11 cellular contexts compared by ENCODE assay signal in the genomic region with DNA sequence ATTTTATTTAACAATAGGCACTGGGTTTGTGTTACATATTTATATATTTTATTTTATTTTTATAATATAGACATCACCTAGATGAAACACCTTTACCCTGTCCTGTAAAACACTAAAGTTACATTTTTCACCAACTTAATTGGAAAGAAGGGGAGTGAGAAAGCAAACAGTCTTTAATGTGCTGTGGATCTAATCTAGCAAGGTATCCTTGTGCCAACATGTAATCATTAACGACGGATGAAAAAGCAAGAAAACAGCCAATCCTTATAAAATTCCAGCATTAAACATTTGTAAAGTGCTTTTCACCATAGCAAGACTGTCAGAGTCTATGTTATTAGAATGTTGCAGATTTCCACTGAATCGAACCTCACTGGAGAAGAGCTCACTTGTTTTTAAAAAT.
"Had no signal": no experiment of that assay in that cellular context is flagged by ENCODE, and none has a peak within 500 bp of the region (broad histone marks: within the 10 kb centered on the region; RNA-seq: fewer than 3 reads in every experiment).

No MANE protein-coding gene starts in this region.

- H3K27ac ChIP-seq: GM23248 had no signal

- H2AFZ ChIP-seq: GM23248, GM23338 had no signal

- H3K4me2 ChIP-seq: GM23338 had no signal

- ATAC-seq: GM23338, HCT116 had no signal

- FAIRE-seq: H1, H54 had no signal

- H3K36me3 ChIP-seq: HAP-1 had no signal

- H3K9ac ChIP-seq: GM23248 had no signal

- DNase-seq: GM23248, GOT3, H7, H9, HCEC 1CT, HFFc6 had no signal

- H3K9me3 ChIP-seq: HAP-1 had no signal

- H3K4me3 ChIP-seq: GM23248, GM23338, HAP-1 had no signal
